Comparison of ENCODE assay signal across 2 cellular contexts in genomic region chr20:56710125-56710524, GRCh38.
TF ChIP-seq lines count a peak whose summit lies in the region.

No MANE protein-coding gene starts in this region.

TF ChIP-seq in Ishikawa, 13 proteins besides CTCF, POLR2A, EP300 and RAD21:
- TF ChIP-seq MAX (IDR thresholded peaks at IDR 0.05) (no peak), USF1 (IDR thresholded peaks at IDR 0.05) (peak; percentile 52)

TF ChIP-seq in GM12878, 131 proteins besides CTCF, POLR2A, EP300 and RAD21:
- TF ChIP-seq RFX5 (IDR thresholded peaks at IDR 0.05; ENCODE audit: low read depth, low read length) (no peak), CHD1 (IDR thresholded peaks at IDR 0.05; ENCODE audit: low read depth, low read length) (no peak), USF1 (IDR thresholded peaks at IDR 0.05; ENCODE audit: borderline replicate concordance, extremely low read length, insufficient read depth, low read depth, low read length) (peak; percentile 51), MTA2 (IDR thresholded peaks at IDR 0.05; ENCODE audit: low read depth) (no peak), ZNF217 (IDR thresholded peaks at IDR 0.05) (no peak), TARDBP (IDR thresholded peaks at IDR 0.05; ENCODE audit: borderline replicate concordance) (no peak), KLF5 (IDR thresholded peaks at IDR 0.05; ENCODE audit: partially characterized antibody) (no peak), CREB1 (IDR thresholded peaks at IDR 0.05; ENCODE audit: low read depth) (no peak)
